Comparison of ENCODE assay signal across 11 cellular contexts in the genomic region with DNA sequence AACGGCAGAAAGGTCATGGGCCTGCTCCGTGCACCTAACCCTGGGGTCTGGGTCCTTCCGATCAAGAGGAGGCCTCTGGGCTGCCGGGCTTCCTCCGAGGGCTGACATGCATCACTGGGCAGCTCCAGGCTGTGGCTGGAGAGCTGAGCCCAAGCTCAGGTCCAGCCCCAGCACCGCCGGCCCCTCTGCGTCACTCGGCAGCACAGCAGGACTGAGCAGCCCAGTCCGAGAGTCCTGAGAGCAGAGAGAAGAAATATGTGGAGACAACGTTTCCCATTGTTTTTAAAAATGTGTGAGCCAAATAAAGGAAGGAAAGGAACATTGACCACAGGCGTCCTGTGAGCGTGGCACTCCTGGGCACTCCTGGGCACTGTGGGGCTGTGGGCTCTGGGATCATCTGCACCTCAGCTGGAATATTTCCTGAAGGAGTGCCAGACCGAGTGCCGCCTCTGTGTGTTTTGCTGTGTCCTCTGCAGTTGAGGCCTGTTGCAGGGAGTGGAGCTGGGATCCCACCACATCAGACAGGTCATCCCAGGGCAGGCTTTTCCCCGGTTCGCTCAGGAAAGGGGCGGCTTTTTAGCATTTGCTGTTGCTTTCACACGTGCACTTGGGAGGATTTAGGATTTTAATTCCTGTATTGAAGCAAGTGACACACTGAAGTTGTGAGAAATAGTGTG. TPM values are rescaled to one million over a fixed set of nuclear protein-coding genes. Genes with fewer than 3 reads are reported as not detected.
DNase-seq lines count a peak whose midpoint lies in the region; ATAC-seq and TF ChIP-seq lines count a peak whose summit lies in the region.
"Had no signal": no experiment of that assay in that cellular context is flagged by ENCODE, and none has a peak within 500 bp of the region (broad histone marks: within the 10 kb centered on the region; RNA-seq: fewer than 3 reads in every experiment).

No MANE protein-coding gene starts in this region.

- no peaks in the 10 kb centered on the region for H3K27me3 Mint-ChIP-seq in mesothelial cell of epicardium (ENCODE audit: low read depth)
- no peaks in the 10 kb centered on the region for H3K27me3 Mint-ChIP-seq in type B pancreatic cell
- H3K27me3 Mint-ChIP-seq: activated naive CD8-positive, alpha-beta T cell had no signal

- H3K4me3 Mint-ChIP-seq in mesothelial cell of epicardium = no peak overlapping the region
- peak overlapping the region; percentile 3 for H3K4me3 Mint-ChIP-seq in type B pancreatic cell
- H3K4me3 Mint-ChIP-seq: activated naive CD8-positive, alpha-beta T cell had no signal

- H3K4me1 Mint-ChIP-seq in mesothelial cell of epicardium (peaks cover 41% of the 10 kb centered on the region), type B pancreatic cell (ENCODE audit: unreplicated experiment) (peaks cover 38% of the 10 kb centered on the region)

- DNase-seq in amniotic epithelial cell (ENCODE audit: low read depth) = peak; percentile 19
- peak; percentile 29 for DNase-seq in fibroblast of villous mesenchyme (ENCODE audit: low read depth)
- DNase-seq in mesothelial cell of epicardium (ENCODE audit: low spot score in 2 of 2, unreplicated experiment in 2 of 2) = peak in 1 of 2 experiments; percentile 32
- DNase-seq in type B pancreatic cell (ENCODE audit: extremely low spot score, unreplicated experiment) = no peak
- DNase-seq in NK-92 (lab: John Stamatoyannopoulos, UW; ENCODE audit: unreplicated experiment) = no peak
- DNase-seq in GM10266 (ENCODE audit: extremely low spot score) = no peak
- DNase-seq: activated CD4-positive, CD25-positive, alpha-beta regulatory T cell; stimulated activated CD4-positive, alpha-beta T cell treated with anti-CD3 and anti-CD28 coated beads, Interleukin-2, amount 100 ng/mL, for 24 hours had no signal

- peaks cover 4% of the 10 kb centered on the region for H3K9me3 Mint-ChIP-seq in mesothelial cell of epicardium
- no peaks in the 10 kb centered on the region for H3K9me3 Mint-ChIP-seq in type B pancreatic cell

- no peak overlapping the region for H3K4me3 ChIP-seq in fibroblast of villous mesenchyme (ENCODE audit: low read depth, low read length)
- H3K4me3 ChIP-seq: Peyer's patch had no signal

- TF ChIP-seq CTCF in fibroblast of villous mesenchyme (IDR thresholded peaks at IDR 0.05; ENCODE audit: insufficient read depth, low read depth, low read length) (no peak), mesothelial cell of epicardium (IDR thresholded peaks at IDR 0.05; ENCODE audit: unreplicated experiment) (no peak), type B pancreatic cell (conservative IDR thresholded peaks at IDR 0.05) (no peak), GM10266 (IDR thresholded peaks at IDR 0.05; ENCODE audit: control insufficient read depth, insufficient read depth, low read depth, missing control alignments) (no peak)

- ATAC-seq in HG03095 (IDR thresholded peaks at IDR 0.05; ENCODE audit: unreplicated experiment) = no peak

- H3K36me3 Mint-ChIP-seq in mesothelial cell of epicardium (peaks cover 19% of the 10 kb centered on the region), type B pancreatic cell (peaks cover 19% of the 10 kb centered on the region)

- H3K27ac Mint-ChIP-seq in mesothelial cell of epicardium (peak overlapping the region; percentile 87), type B pancreatic cell (peak overlapping the region; percentile 85)
- H3K27ac Mint-ChIP-seq: activated naive CD8-positive, alpha-beta T cell had no signal

RNA-seq across cellular contexts. Expression of a gene that starts 37.8 kb away (rescaled TPM):
- total RNA-seq in fibroblast of villous mesenchyme = 49.6 and 83.8 TPM in 2 replicates
- total RNA-seq in mesothelial cell of epicardium = 51.6 to 53.6 TPM (median 52.6 TPM) in 3 replicates
- 78.4 and 78.8 TPM in 2 replicates for total RNA-seq in type B pancreatic cell (ENCODE audit: low replicate concordance)

RNA-seq across cellular contexts. Expression of a gene that starts 56.2 kb away (rescaled TPM):
- total RNA-seq in fibroblast of villous mesenchyme (9.7 and 13.4 TPM in 2 replicates), mesothelial cell of epicardium (34.8 to 43.3 TPM (median 40.2 TPM) in 3 replicates), type B pancreatic cell (ENCODE audit: low replicate concordance) (17.2 and 29.2 TPM in 2 replicates)

Comparison
In these comparisons a context has a peak if more than half of its experiments do, and no peak if none do; other contexts are left out.
1. DNase-seq: peak in amniotic epithelial cell (single experiment) and fibroblast of villous mesenchyme (single experiment); none in type B pancreatic cell (single experiment), NK-92 (single experiment) and GM10266 (single experiment).